Comparison of ENCODE assay signal across 1 cellular context in the genomic region with DNA sequence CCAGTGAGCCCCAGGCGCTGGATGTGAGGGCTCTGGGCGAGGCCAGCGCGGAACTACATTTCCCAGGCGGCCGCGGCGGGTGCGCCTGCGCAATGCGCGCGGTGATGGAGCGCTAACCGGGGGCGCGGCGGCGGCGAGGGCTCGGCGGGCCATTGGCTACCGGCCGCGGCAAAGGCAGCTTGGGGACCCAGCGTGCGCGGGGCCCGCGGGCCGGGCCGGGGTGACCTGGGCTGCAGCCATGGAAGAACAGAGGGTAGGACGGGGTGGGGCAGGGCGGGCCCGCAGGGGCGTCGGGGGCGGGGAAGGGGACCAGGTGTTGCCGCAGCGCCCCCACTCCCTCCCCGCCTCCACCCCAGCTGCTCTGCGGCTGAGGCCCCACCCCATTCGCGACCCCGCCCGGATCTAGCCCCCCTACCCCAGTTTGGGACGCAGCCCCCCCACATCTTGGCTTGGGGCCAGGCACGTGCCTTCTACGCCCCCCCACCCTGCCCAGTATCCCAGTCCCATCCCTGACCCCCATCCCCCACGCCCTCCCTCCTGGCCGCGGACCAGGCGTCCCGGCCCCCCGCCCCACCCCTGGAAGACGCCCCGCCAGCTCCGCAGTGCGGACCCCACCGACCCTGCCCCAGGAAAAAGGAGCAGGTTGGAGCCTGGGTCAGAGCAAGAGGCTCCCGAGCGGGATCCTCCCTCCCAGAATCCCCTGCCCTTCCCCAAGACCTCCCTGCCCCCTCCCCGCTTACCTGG.
TF ChIP-seq lines count a peak whose summit lies in the region.

A gene (plus strand): TSS at position 90 of the 744 bp plus-strand sequence. CDS start 149 bp downstream, at position 239.

TF ChIP-seq in K562, 482 proteins besides CTCF, POLR2A, EP300 and RAD21 (continued from another document and continues in another):
- TF ChIP-seq, protein P1, sequence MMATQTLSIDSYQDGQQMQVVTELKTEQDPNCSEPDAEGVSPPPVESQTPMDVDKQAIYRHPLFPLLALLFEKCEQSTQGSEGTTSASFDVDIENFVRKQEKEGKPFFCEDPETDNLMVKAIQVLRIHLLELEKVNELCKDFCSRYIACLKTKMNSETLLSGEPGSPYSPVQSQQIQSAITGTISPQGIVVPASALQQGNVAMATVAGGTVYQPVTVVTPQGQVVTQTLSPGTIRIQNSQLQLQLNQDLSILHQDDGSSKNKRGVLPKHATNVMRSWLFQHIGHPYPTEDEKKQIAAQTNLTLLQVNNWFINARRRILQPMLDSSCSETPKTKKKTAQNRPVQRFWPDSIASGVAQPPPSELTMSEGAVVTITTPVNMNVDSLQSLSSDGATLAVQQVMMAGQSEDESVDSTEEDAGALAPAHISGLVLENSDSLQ (IDR thresholded peaks at IDR 0.05), result no peak
- TF ChIP-seq ZNF785 (CRISPR knock-in tag; IDR thresholded peaks at IDR 0.05), result no peak
- no peak for TF ChIP-seq KDM1A (IDR thresholded peaks at IDR 0.05)
- TF ChIP-seq, protein P2, sequence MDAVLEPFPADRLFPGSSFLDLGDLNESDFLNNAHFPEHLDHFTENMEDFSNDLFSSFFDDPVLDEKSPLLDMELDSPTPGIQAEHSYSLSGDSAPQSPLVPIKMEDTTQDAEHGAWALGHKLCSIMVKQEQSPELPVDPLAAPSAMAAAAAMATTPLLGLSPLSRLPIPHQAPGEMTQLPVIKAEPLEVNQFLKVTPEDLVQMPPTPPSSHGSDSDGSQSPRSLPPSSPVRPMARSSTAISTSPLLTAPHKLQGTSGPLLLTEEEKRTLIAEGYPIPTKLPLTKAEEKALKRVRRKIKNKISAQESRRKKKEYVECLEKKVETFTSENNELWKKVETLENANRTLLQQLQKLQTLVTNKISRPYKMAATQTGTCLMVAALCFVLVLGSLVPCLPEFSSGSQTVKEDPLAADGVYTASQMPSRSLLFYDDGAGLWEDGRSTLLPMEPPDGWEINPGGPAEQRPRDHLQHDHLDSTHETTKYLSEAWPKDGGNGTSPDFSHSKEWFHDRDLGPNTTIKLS (IDR thresholded peaks at IDR 0.05; ENCODE audit: borderline replicate concordance, low read depth), result peak; percentile 77
- TF ChIP-seq RB1 (IDR thresholded peaks at IDR 0.05; ENCODE audit: low read depth), result peak; percentile 64; the same call in 1 of the 2 replicates
- TF ChIP-seq, protein P3, sequence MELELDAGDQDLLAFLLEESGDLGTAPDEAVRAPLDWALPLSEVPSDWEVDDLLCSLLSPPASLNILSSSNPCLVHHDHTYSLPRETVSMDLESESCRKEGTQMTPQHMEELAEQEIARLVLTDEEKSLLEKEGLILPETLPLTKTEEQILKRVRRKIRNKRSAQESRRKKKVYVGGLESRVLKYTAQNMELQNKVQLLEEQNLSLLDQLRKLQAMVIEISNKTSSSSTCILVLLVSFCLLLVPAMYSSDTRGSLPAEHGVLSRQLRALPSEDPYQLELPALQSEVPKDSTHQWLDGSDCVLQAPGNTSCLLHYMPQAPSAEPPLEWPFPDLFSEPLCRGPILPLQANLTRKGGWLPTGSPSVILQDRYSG (tag; conservative IDR thresholded peaks at IDR 0.05; ENCODE audit: low read depth), result no peak
- TF ChIP-seq IRF2 (CRISPR knock-in tag; IDR thresholded peaks at IDR 0.05), result no peak
- TF ChIP-seq, protein P4, sequence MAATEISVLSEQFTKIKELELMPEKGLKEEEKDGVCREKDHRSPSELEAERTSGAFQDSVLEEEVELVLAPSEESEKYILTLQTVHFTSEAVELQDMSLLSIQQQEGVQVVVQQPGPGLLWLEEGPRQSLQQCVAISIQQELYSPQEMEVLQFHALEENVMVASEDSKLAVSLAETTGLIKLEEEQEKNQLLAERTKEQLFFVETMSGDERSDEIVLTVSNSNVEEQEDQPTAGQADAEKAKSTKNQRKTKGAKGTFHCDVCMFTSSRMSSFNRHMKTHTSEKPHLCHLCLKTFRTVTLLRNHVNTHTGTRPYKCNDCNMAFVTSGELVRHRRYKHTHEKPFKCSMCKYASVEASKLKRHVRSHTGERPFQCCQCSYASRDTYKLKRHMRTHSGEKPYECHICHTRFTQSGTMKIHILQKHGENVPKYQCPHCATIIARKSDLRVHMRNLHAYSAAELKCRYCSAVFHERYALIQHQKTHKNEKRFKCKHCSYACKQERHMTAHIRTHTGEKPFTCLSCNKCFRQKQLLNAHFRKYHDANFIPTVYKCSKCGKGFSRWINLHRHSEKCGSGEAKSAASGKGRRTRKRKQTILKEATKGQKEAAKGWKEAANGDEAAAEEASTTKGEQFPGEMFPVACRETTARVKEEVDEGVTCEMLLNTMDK (IDR thresholded peaks at IDR 0.05; ENCODE audit: borderline replicate concordance, insufficient read depth, low read depth, low read length, poor library complexity, severe bottlenecking), result peak; percentile 73
- peak; percentile 97 for TF ChIP-seq HCFC1 (IDR thresholded peaks at IDR 0.05; ENCODE audit: low read depth, low read length)
- no peak for TF ChIP-seq KLF13 (tag; IDR thresholded peaks at IDR 0.05; ENCODE audit: borderline replicate concordance, low read depth)
- peak; percentile 18 for TF ChIP-seq POU5F1 (IDR thresholded peaks at IDR 0.05; ENCODE audit: borderline replicate concordance, low read depth, low read length, partially characterized antibody)
- no peak for TF ChIP-seq HDAC8 (tag; IDR thresholded peaks at IDR 0.05)
- no peak for TF ChIP-seq HSF4 (CRISPR knock-in tag; IDR thresholded peaks at IDR 0.05; ENCODE audit: borderline replicate concordance)
- TF ChIP-seq, protein P5, sequence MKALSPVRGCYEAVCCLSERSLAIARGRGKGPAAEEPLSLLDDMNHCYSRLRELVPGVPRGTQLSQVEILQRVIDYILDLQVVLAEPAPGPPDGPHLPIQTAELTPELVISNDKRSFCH (CRISPR knock-in tag; IDR thresholded peaks at IDR 0.05), result no peak
- TF ChIP-seq, protein P5 (tag; IDR thresholded peaks at IDR 0.05), result no peak
- TF ChIP-seq MEIS2 (IDR thresholded peaks at IDR 0.05; ENCODE audit: partially characterized antibody), result peak; percentile 58
- TF ChIP-seq SRF (CRISPR knock-in tag; IDR thresholded peaks at IDR 0.05), result no peak
- no peak for TF ChIP-seq ESRRB (CRISPR knock-in tag; IDR thresholded peaks at IDR 0.05; ENCODE audit: borderline replicate concordance)
- TF ChIP-seq, protein P6, sequence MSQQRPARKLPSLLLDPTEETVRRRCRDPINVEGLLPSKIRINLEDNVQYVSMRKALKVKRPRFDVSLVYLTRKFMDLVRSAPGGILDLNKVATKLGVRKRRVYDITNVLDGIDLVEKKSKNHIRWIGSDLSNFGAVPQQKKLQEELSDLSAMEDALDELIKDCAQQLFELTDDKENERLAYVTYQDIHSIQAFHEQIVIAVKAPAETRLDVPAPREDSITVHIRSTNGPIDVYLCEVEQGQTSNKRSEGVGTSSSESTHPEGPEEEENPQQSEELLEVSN (IDR thresholded peaks at IDR 0.05; ENCODE audit: borderline replicate concordance in 1 of 2, extremely low read depth in 1 of 2, insufficient read depth in 1 of 2, insufficient read length in 1 of 2, low read depth in 1 of 2, low read length in 1 of 2, poor library complexity in 1 of 2, severe bottlenecking in 1 of 2), result peak in 1 of 2 experiments; percentile 82
- TF ChIP-seq ZNF354B (CRISPR knock-in tag; IDR thresholded peaks at IDR 0.05), result no peak
- TF ChIP-seq, protein P7, sequence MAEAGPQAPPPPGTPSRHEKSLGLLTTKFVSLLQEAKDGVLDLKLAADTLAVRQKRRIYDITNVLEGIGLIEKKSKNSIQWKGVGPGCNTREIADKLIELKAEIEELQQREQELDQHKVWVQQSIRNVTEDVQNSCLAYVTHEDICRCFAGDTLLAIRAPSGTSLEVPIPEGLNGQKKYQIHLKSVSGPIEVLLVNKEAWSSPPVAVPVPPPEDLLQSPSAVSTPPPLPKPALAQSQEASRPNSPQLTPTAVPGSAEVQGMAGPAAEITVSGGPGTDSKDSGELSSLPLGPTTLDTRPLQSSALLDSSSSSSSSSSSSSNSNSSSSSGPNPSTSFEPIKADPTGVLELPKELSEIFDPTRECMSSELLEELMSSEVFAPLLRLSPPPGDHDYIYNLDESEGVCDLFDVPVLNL (CRISPR knock-in tag; IDR thresholded peaks at IDR 0.05; ENCODE audit: low read depth), result no peak
- TF ChIP-seq YY1 (IDR thresholded peaks at IDR 0.05; ENCODE audit: borderline replicate concordance in 1 of 3, control insufficient read depth in 1 of 3, extremely low read depth in 1 of 3, insufficient read depth in 3 of 3, insufficient read length in 1 of 3, insufficient replicate concordance in 2 of 3, low read depth in 1 of 3, low read length in 2 of 3), result peak in 2 of 3 experiments; percentile 49 to 57
- TF ChIP-seq, protein P8, sequence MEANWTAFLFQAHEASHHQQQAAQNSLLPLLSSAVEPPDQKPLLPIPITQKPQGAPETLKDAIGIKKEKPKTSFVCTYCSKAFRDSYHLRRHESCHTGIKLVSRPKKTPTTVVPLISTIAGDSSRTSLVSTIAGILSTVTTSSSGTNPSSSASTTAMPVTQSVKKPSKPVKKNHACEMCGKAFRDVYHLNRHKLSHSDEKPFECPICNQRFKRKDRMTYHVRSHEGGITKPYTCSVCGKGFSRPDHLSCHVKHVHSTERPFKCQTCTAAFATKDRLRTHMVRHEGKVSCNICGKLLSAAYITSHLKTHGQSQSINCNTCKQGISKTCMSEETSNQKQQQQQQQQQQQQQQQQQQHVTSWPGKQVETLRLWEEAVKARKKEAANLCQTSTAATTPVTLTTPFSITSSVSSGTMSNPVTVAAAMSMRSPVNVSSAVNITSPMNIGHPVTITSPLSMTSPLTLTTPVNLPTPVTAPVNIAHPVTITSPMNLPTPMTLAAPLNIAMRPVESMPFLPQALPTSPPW (CRISPR knock-in tag; IDR thresholded peaks at IDR 0.05), result 0 out of 2 replicates have a peak, but pooled peaks have one; percentile 20
- TF ChIP-seq, protein P9, sequence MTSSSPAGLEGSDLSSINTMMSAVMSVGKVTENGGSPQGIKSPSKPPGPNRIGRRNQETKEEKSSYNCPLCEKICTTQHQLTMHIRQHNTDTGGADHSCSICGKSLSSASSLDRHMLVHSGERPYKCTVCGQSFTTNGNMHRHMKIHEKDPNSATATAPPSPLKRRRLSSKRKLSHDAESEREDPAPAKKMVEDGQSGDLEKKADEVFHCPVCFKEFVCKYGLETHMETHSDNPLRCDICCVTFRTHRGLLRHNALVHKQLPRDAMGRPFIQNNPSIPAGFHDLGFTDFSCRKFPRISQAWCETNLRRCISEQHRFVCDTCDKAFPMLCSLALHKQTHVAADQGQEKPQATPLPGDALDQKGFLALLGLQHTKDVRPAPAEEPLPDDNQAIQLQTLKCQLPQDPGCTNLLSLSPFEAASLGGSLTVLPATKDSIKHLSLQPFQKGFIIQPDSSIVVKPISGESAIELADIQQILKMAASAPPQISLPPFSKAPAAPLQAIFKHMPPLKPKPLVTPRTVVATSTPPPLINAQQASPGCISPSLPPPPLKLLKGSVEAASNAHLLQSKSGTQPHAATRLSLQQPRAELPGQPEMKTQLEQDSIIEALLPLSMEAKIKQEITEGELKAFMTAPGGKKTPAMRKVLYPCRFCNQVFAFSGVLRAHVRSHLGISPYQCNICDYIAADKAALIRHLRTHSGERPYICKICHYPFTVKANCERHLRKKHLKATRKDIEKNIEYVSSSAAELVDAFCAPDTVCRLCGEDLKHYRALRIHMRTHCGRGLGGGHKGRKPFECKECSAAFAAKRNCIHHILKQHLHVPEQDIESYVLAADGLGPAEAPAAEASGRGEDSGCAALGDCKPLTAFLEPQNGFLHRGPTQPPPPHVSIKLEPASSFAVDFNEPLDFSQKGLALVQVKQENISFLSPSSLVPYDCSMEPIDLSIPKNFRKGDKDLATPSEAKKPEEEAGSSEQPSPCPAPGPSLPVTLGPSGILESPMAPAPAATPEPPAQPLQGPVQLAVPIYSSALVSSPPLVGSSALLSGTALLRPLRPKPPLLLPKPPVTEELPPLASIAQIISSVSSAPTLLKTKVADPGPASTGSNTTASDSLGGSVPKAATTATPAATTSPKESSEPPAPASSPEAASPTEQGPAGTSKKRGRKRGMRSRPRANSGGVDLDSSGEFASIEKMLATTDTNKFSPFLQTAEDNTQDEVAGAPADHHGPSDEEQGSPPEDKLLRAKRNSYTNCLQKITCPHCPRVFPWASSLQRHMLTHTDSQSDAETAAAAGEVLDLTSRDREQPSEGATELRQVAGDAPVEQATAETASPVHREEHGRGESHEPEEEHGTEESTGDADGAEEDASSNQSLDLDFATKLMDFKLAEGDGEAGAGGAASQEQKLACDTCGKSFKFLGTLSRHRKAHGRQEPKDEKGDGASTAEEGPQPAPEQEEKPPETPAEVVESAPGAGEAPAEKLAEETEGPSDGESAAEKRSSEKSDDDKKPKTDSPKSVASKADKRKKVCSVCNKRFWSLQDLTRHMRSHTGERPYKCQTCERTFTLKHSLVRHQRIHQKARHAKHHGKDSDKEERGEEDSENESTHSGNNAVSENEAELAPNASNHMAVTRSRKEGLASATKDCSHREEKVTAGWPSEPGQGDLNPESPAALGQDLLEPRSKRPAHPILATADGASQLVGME (CRISPR knock-in tag; IDR thresholded peaks at IDR 0.05), result 0 out of 2 replicates have a peak, but pooled peaks have one; percentile 25
- TF ChIP-seq, protein P10, sequence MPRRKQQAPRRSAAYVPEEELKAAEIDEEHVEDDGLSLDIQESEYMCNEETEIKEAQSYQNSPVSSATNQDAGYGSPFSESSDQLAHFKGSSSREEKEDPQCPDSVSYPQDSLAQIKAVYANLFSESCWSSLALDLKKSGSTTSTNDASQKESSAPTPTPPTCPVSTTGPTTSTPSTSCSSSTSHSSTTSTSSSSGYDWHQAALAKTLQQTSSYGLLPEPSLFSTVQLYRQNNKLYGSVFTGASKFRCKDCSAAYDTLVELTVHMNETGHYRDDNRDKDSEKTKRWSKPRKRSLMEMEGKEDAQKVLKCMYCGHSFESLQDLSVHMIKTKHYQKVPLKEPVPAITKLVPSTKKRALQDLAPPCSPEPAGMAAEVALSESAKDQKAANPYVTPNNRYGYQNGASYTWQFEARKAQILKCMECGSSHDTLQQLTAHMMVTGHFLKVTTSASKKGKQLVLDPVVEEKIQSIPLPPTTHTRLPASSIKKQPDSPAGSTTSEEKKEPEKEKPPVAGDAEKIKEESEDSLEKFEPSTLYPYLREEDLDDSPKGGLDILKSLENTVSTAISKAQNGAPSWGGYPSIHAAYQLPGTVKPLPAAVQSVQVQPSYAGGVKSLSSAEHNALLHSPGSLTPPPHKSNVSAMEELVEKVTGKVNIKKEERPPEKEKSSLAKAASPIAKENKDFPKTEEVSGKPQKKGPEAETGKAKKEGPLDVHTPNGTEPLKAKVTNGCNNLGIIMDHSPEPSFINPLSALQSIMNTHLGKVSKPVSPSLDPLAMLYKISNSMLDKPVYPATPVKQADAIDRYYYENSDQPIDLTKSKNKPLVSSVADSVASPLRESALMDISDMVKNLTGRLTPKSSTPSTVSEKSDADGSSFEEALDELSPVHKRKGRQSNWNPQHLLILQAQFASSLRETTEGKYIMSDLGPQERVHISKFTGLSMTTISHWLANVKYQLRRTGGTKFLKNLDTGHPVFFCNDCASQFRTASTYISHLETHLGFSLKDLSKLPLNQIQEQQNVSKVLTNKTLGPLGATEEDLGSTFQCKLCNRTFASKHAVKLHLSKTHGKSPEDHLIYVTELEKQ (CRISPR knock-in tag; IDR thresholded peaks at IDR 0.05), result no peak
- TF ChIP-seq ZNF143 (CRISPR knock-in tag; IDR thresholded peaks at IDR 0.05), result peak; percentile 92
- peak in 1 of 2 experiments; percentile 76; a peak in 2 of 4 replicates for TF ChIP-seq RCOR1 (IDR thresholded peaks at IDR 0.05; ENCODE audit: borderline replicate concordance in 1 of 2, low read depth in 2 of 2, low read length in 2 of 2)
- no peak for TF ChIP-seq HDAC1 (IDR thresholded peaks at IDR 0.05)
- TF ChIP-seq GATAD2B (IDR thresholded peaks at IDR 0.05; ENCODE audit: borderline replicate concordance), result no peak
- TF ChIP-seq NELFE (IDR thresholded peaks at IDR 0.05; ENCODE audit: insufficient read depth, insufficient read length), result no peak
- peak; percentile 92 to 94; a peak in 3 of 4 replicates for TF ChIP-seq NRF1 (conservative IDR thresholded peaks at IDR 0.05 in 1 of 2, IDR thresholded peaks at IDR 0.05 in 1 of 2)
- no peak for TF ChIP-seq STAT5A (IDR thresholded peaks at IDR 0.05; ENCODE audit: borderline replicate concordance, low read length)
- no peak for TF ChIP-seq ZNF165 (CRISPR knock-in tag; IDR thresholded peaks at IDR 0.05; ENCODE audit: borderline replicate concordance)
- TF ChIP-seq GABPB1 (CRISPR knock-in tag; IDR thresholded peaks at IDR 0.05), result peak; percentile 51; the same call in 1 of the 2 replicates
